In genomic region chr1:112840631-112841624, GRCh38 we compare ENCODE assay signal across 8 cellular contexts.
DNase-seq lines count a peak whose midpoint lies in the region; ATAC-seq and TF ChIP-seq lines count a peak whose summit lies in the region.

No MANE protein-coding gene starts in this region.

- H3K9me3 Mint-ChIP-seq in activated CD4-positive, alpha-beta memory T cell treated with anti-CD3 and anti-CD28 coated beads for 36 hours: no peaks in the 10 kb centered on the region
- no peaks in the 10 kb centered on the region for H3K9me3 Mint-ChIP-seq in stimulated activated memory B cell treated with anti-CD40 and anti-IgM and Interleukin-4, amounts not matched to agents 10 μg/mL and 1 μg/mL and 100 μg/mL, for 72 hours

- H2AFZ ChIP-seq in mammary epithelial cell (ENCODE audit: low read depth, low read length): peak overlapping the region; percentile 41

- H3K36me3 ChIP-seq in mammary epithelial cell (ENCODE audit: insufficient read depth, low read length): no peaks in the 10 kb centered on the region
- H3K36me3 ChIP-seq in breast epithelium: no peaks in the 10 kb centered on the region
- H3K36me3 ChIP-seq in HUES48 (ENCODE audit: control insufficient read depth, insufficient read depth, low read length): no peaks in the 10 kb centered on the region

- H3K36me3 Mint-ChIP-seq in activated CD4-positive, alpha-beta memory T cell treated with anti-CD3 and anti-CD28 coated beads for 36 hours: no peaks in the 10 kb centered on the region
- no peaks in the 10 kb centered on the region for H3K36me3 Mint-ChIP-seq in stimulated activated memory B cell treated with anti-CD40 and anti-IgM and Interleukin-4, amounts not matched to agents 10 μg/mL and 1 μg/mL and 100 μg/mL, for 72 hours

- BruUV-seq in mammary epithelial cell (replicated peaks; lab: Mats Ljungman, UMichigan): no TSS peak

- H4K20me1 ChIP-seq in mammary epithelial cell (ENCODE audit: insufficient read depth, low read length): no peaks in the 10 kb centered on the region

- dilution Hi-C loops in mammary epithelial cell (cut with HindIII; ENCODE audit: low sequenced_read_pairs): no loop called here

- 100% methylated on average over 7 of the region's 7 CpGs for WGBS in mammary epithelial cell (ENCODE audit: low coverage, missing lambda C conversion rate)

- intact Hi-C loops in mammary epithelial cell (cut with micrococcal nuclease): no loop called here
- intact Hi-C loops in breast epithelium (cut with DNase I; ENCODE audit: low total_unique reads): no loop called here
- intact Hi-C loops in activated CD4-positive, alpha-beta memory T cell treated with anti-CD3 and anti-CD28 coated beads for 36 hours (cut with micrococcal nuclease): no loop called here

- no peak for TF ChIP-seq POLR2A in breast epithelium (IDR thresholded peaks at IDR 0.05)

- H3K9me3 ChIP-seq in mammary epithelial cell (replicated peaks; ENCODE audit: insufficient read depth, low read length): no peaks in the 10 kb centered on the region
- no peaks in the 10 kb centered on the region for H3K9me3 ChIP-seq in breast epithelium
- H3K9me3 ChIP-seq in HUES48 (ENCODE audit: control insufficient read depth, insufficient read depth, low read length): no peaks in the 10 kb centered on the region

- peak overlapping the region; percentile 10 for H3K4me3 Mint-ChIP-seq in activated CD4-positive, alpha-beta memory T cell treated with anti-CD3 and anti-CD28 coated beads for 36 hours
- H3K4me3 Mint-ChIP-seq in stimulated activated memory B cell treated with anti-CD40 and anti-IgM and Interleukin-4, amounts not matched to agents 10 μg/mL and 1 μg/mL and 100 μg/mL, for 72 hours: no peak overlapping the region

- no peak overlapping the region for H3K27ac ChIP-seq in mammary epithelial cell (ENCODE audit: insufficient read depth, low read depth, low read length)
- H3K27ac ChIP-seq in breast epithelium: no peak overlapping the region
- peak overlapping the region; percentile 4 for H3K27ac ChIP-seq in HUES48 (ENCODE audit: low read depth, low read length)

- peak; percentile 80 for ATAC-seq in stimulated activated memory B cell treated with anti-CD40 and anti-IgM and Interleukin-4, amounts not matched to agents 10 μg/mL and 1 μg/mL and 100 μg/mL, for 72 hours
- ATAC-seq in GM21367 (IDR thresholded peaks at IDR 0.05; ENCODE audit: unreplicated experiment): no peak

- H3K4me3 ChIP-seq in mammary epithelial cell (replicated peaks in 1 of 3; ENCODE audit: insufficient read depth in 1 of 3, low read depth in 2 of 3, low read length in 3 of 3) (no peak overlapping the region), breast epithelium (no peak overlapping the region), HUES48 (ENCODE audit: low read depth, low read length) (no peak overlapping the region)

- TF ChIP-seq CTCF in mammary epithelial cell (conservative IDR thresholded peaks at IDR 0.05 in 1 of 2, IDR thresholded peaks at IDR 0.05 in 1 of 2; ENCODE audit: extremely low read depth in 1 of 2, insufficient read depth in 1 of 2, low read depth in 1 of 2, low read length in 2 of 2) (no peak), breast epithelium (IDR thresholded peaks at IDR 0.05) (no peak), GM13976 (IDR thresholded peaks at IDR 0.05; ENCODE audit: borderline replicate concordance, control extremely low read depth, extremely low read depth, insufficient read depth, missing control alignments) (no peak)

- DNase-seq in mammary epithelial cell (no peak), breast epithelium (ENCODE audit: low spot score in 2 of 2) (no peak), GM13976 (ENCODE audit: low spot score) (no peak)
- peak; percentile 17 for DNase-seq in activated CD4-positive, alpha-beta memory T cell treated with anti-CD3 and anti-CD28 coated beads for 36 hours
- no peak for DNase-seq in stimulated activated CD4-positive, alpha-beta T cell treated with anti-CD3 and anti-CD28 coated beads, Interleukin-1b, Interleukin-23, amount 100 ng/mL, for 48 hours

- no peaks in the 10 kb centered on the region for H3K79me2 ChIP-seq in mammary epithelial cell (ENCODE audit: insufficient read depth, low read length)

- CTCF ChIA-PET in mammary epithelial cell (lab: Charles Lee; ENCODE audit: low non-redundant PET): no interaction called here
- CTCF ChIA-PET in activated CD4-positive, alpha-beta memory T cell treated with anti-CD3 and anti-CD28 coated beads for 36 hours (lab: Charles Lee): interaction anchor here (0.5 kb wide), 1 partner anchor 1390 kb away, joined by 3 read pairs; no protein-coding TSS in a partner anchor

- no peak overlapping the region for H3K9ac ChIP-seq in mammary epithelial cell (ENCODE audit: insufficient read depth, low read length)
- no peak overlapping the region for H3K9ac ChIP-seq in HUES48 (ENCODE audit: low read depth, low read length)

- H3K27me3 ChIP-seq in mammary epithelial cell (ENCODE audit: insufficient read depth, low read length): no peaks in the 10 kb centered on the region
- H3K27me3 ChIP-seq in breast epithelium: no peaks in the 10 kb centered on the region
- no peaks in the 10 kb centered on the region for H3K27me3 ChIP-seq in HUES48 (ENCODE audit: control insufficient read depth, insufficient read depth, low read length)

- peaks cover 19% of the 10 kb centered on the region for H3K4me1 Mint-ChIP-seq in activated CD4-positive, alpha-beta memory T cell treated with anti-CD3 and anti-CD28 coated beads for 36 hours (ENCODE audit: low read depth)
- peaks cover 37% of the 10 kb centered on the region for H3K4me1 Mint-ChIP-seq in stimulated activated memory B cell treated with anti-CD40 and anti-IgM and Interleukin-4, amounts not matched to agents 10 μg/mL and 1 μg/mL and 100 μg/mL, for 72 hours

- peaks cover 6% of the 10 kb centered on the region for H3K27me3 Mint-ChIP-seq in activated CD4-positive, alpha-beta memory T cell treated with anti-CD3 and anti-CD28 coated beads for 36 hours
- no peaks in the 10 kb centered on the region for H3K27me3 Mint-ChIP-seq in stimulated activated memory B cell treated with anti-CD40 and anti-IgM and Interleukin-4, amounts not matched to agents 10 μg/mL and 1 μg/mL and 100 μg/mL, for 72 hours

- H3K4me2 ChIP-seq in mammary epithelial cell (ENCODE audit: insufficient read depth, low read depth, low read length): no peak overlapping the region

- POLR2A ChIA-PET in activated CD4-positive, alpha-beta memory T cell treated with anti-CD3 and anti-CD28 coated beads for 36 hours (lab: Charles Lee): no interaction called here

- no peak overlapping the region for H3K27ac Mint-ChIP-seq in activated CD4-positive, alpha-beta memory T cell treated with anti-CD3 and anti-CD28 coated beads for 36 hours
- no peak overlapping the region for H3K27ac Mint-ChIP-seq in stimulated activated memory B cell treated with anti-CD40 and anti-IgM and Interleukin-4, amounts not matched to agents 10 μg/mL and 1 μg/mL and 100 μg/mL, for 72 hours

- H3K4me1 ChIP-seq in mammary epithelial cell (ENCODE audit: insufficient read depth, low read length) (peaks cover 19% of the 10 kb centered on the region), breast epithelium (no peaks in the 10 kb centered on the region), HUES48 (ENCODE audit: control insufficient read depth, insufficient read depth, low read length) (peaks cover 14% of the 10 kb centered on the region)

- in situ Hi-C loops in mammary epithelial cell (cut with MboI; ENCODE audit: low sequenced_read_pairs in 2 of 2) (no loop called here), GM13976 (cut with MboI; ENCODE audit: low sequenced_read_pairs, unreplicated experiment) (no loop called here)
